21 cellular contexts compared by ENCODE assay signal in the genomic region with DNA sequence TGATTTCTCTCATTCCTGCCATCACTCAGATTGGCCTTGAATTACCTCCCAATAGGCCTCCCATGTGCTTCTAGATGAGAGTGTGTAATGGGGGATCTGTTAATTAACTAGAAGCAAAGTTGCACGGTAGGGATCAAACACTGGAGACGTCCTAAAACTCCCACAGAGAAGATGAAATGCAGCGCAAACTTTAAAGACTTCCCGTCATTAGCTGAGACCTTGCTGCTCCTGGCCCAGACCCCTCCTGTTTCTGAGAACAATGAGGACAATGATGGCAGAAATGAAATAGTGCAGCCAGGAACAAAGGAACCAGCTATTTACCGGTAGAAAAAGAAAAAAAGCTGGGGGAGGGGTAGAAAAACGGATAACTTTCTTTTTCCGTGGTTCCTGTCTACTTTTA.
DNase-seq lines count a peak whose midpoint lies in the region; ATAC-seq and TF ChIP-seq lines count a peak whose summit lies in the region.
"Had no signal": no experiment of that assay in that cellular context is flagged by ENCODE, and none has a peak within 500 bp of the region (broad histone marks: within the 10 kb centered on the region; RNA-seq: fewer than 3 reads in every experiment).

No MANE protein-coding gene starts in this region.

- H3K27ac Mint-ChIP-seq in glutamatergic neuron (ENCODE audit: unreplicated experiment) (peak overlapping the region; percentile 36), nephron (peak overlapping the region in 2 of 3 experiments; percentile 5 to 26)
- H3K27ac Mint-ChIP-seq: activated T-cell treated with anti-CD3 and anti-CD28 coated beads, Interleukin-2, amount 50 U/mL, for 24 hours; IgD-negative memory B cell had no signal

- H3K4me3 Mint-ChIP-seq in glutamatergic neuron (ENCODE audit: unreplicated experiment): peak overlapping the region; percentile 17
- no peak overlapping the region for H3K4me3 Mint-ChIP-seq in nephron
- H3K4me3 Mint-ChIP-seq: activated T-cell treated with anti-CD3 and anti-CD28 coated beads, Interleukin-2, amount 50 U/mL, for 24 hours; IgD-negative memory B cell had no signal

- no peak overlapping the region for H3K4me3 ChIP-seq in coronary artery
- H3K4me3 ChIP-seq: heart right ventricle, lung, ovary, transverse colon had no signal

- H3K27ac ChIP-seq in coronary artery: no peak overlapping the region
- H3K27ac ChIP-seq: heart right ventricle, ovary, transverse colon had no signal

- H3K27me3 Mint-ChIP-seq in glutamatergic neuron (ENCODE audit: unreplicated experiment): peaks cover 4% of the 10 kb centered on the region
- H3K27me3 Mint-ChIP-seq in nephron (ENCODE audit: low read depth): peaks cover 9% of the 10 kb centered on the region
- H3K27me3 Mint-ChIP-seq: activated T-cell treated with anti-CD3 and anti-CD28 coated beads, Interleukin-2, amount 50 U/mL, for 24 hours; IgD-negative memory B cell had no signal

- ATAC-seq in HG02884 (IDR thresholded peaks at IDR 0.05; ENCODE audit: unreplicated experiment): no peak
- ATAC-seq: heart right ventricle, Right ventricle myocardium inferior had no signal

- H3K4me1 Mint-ChIP-seq in glutamatergic neuron (ENCODE audit: low read depth, unreplicated experiment): peaks cover 31% of the 10 kb centered on the region
- peaks cover 12% of the 10 kb centered on the region for H3K4me1 Mint-ChIP-seq in nephron

- H3K9me3 Mint-ChIP-seq in glutamatergic neuron (ENCODE audit: unreplicated experiment): peaks cover 2% of the 10 kb centered on the region
- no peaks in the 10 kb centered on the region for H3K9me3 Mint-ChIP-seq in nephron
- H3K9me3 Mint-ChIP-seq: activated T-cell treated with anti-CD3 and anti-CD28 coated beads, Interleukin-2, amount 50 U/mL, for 24 hours; IgD-negative memory B cell had no signal

- peak; percentile 6 for DNase-seq in COR-L47 (lab: John Stamatoyannopoulos, UW)
- DNase-seq in NCI-H748 treated with DMSO at 0.1 percent for 48 hours (lab: John Stamatoyannopoulos, UW): peak; percentile 42
- no peak for DNase-seq in glutamatergic neuron
- DNase-seq in globus pallidus (ENCODE audit: low spot score): no peak
- DNase-seq in coronary artery (ENCODE audit: low spot score): no peak
- DNase-seq in activated CD4-positive, alpha-beta T cell treated with anti-CD3 and anti-CD28 coated beads, Interleukin-2, amount 50 U/mL, for 1 hour: no peak
- DNase-seq: activated T-cell treated with anti-CD3 and anti-CD28 coated beads, Interleukin-2, amount 50 U/mL, for 24 hours; cortex of kidney; DMS79 treated with DMSO at 0.1 percent for 48 hours; heart right ventricle; NCI-H1105; NCI-H2081 treated with DMSO at 0.1 percent for 48 hours; NCI-H510A treated with DMSO at 0.1 percent for 48 hours; ovary; stimulated activated CD8-positive, alpha-beta memory T cell treated with anti-CD3 and anti-CD28 coated beads, Interleukin-4, amount 100 ng/mL, for 48 hours; transverse colon had no signal

- no peak for TF ChIP-seq CTCF in glutamatergic neuron (IDR thresholded peaks at IDR 0.05; ENCODE audit: partially characterized antibody, unreplicated experiment)
- TF ChIP-seq CTCF in nephron (IDR thresholded peaks at IDR 0.05; ENCODE audit: unreplicated experiment in 3 of 3): no peak
- TF ChIP-seq CTCF in coronary artery (IDR thresholded peaks at IDR 0.05): no peak

- no peaks in the 10 kb centered on the region for H3K36me3 Mint-ChIP-seq in glutamatergic neuron (ENCODE audit: unreplicated experiment)
- no peaks in the 10 kb centered on the region for H3K36me3 Mint-ChIP-seq in nephron (ENCODE audit: low read depth)
- H3K36me3 Mint-ChIP-seq: IgD-negative memory B cell had no signal

Comparison
In these comparisons a context has a peak if more than half of its experiments do, and no peak if none do; other contexts are left out.
1. DNase-seq: peak in COR-L47 (single experiment) and NCI-H748 treated with DMSO at 0.1 percent for 48 hours (single experiment); none in glutamatergic neuron (single experiment), globus pallidus (single experiment), coronary artery (single experiment) and activated CD4-positive, alpha-beta T cell treated with anti-CD3 and anti-CD28 coated beads, Interleukin-2, amount 50 U/mL, for 1 hour (single experiment).